ENCODE assay signal across 9 cellular contexts in genomic region chr17:16987830-16988601, GRCh38. TPM values are rescaled to one million over a fixed set of nuclear protein-coding genes. Genes with fewer than 3 reads are reported as not detected.
DNase-seq lines count a peak whose midpoint lies in the region; ATAC-seq and TF ChIP-seq lines count a peak whose summit lies in the region.
"Had no signal": no experiment of that assay in that cellular context is flagged by ENCODE, and none has a peak within 500 bp of the region (broad histone marks: within the 10 kb centered on the region; RNA-seq: fewer than 3 reads in every experiment).

No MANE protein-coding gene starts in this region.

- no peak overlapping the region for H3K9ac ChIP-seq in smooth muscle cell (ENCODE audit: low read depth)

- H3K4me1 ChIP-seq in heart right ventricle (peaks cover 0 to 32% (median 6%) of the 10 kb centered on the region in 9 donors), smooth muscle cell (ENCODE audit: low read depth) (no peaks in the 10 kb centered on the region)

- H3K27ac Mint-ChIP-seq in activated T-helper 2 cell treated with anti-CD3 and anti-CD28 coated beads, Interferon-gamma antibody, Interleukin-2, Interleukin-4, amounts not matched to agents 10 μg/mL and 5 μg/mL and 100 μg/mL, durations not matched to agents 14 hours and 24 hours and 36 hours, result peak overlapping the region; percentile 79

- H3F3A ChIP-seq in smooth muscle cell (ENCODE audit: low read depth), result no peaks in the 10 kb centered on the region

- H3K4me3 Mint-ChIP-seq in activated T-helper 2 cell treated with anti-CD3 and anti-CD28 coated beads, Interferon-gamma antibody, Interleukin-2, Interleukin-4, amounts not matched to agents 10 μg/mL and 5 μg/mL and 100 μg/mL, durations not matched to agents 14 hours and 24 hours and 36 hours (ENCODE audit: low read depth), result no peak overlapping the region
- H3K4me3 Mint-ChIP-seq: nephron had no signal

- no peaks in the 10 kb centered on the region for H3K36me3 ChIP-seq in heart right ventricle
- H3K36me3 ChIP-seq in smooth muscle cell (ENCODE audit: low read depth), result no peaks in the 10 kb centered on the region

- H3K9me3 ChIP-seq in heart right ventricle (no peaks in the 10 kb centered on the region), smooth muscle cell (replicated peaks; ENCODE audit: low read depth) (no peaks in the 10 kb centered on the region)

- peaks cover 31% of the 10 kb centered on the region for H3K4me1 Mint-ChIP-seq in activated T-helper 2 cell treated with anti-CD3 and anti-CD28 coated beads, Interferon-gamma antibody, Interleukin-2, Interleukin-4, amounts not matched to agents 10 μg/mL and 5 μg/mL and 100 μg/mL, durations not matched to agents 14 hours and 24 hours and 36 hours (ENCODE audit: low read depth)

- H3K4me3 ChIP-seq in heart right ventricle (peak overlapping the region in 1 of 10 donors; percentile 12), smooth muscle cell (no peak overlapping the region)

- intact Hi-C loops in activated T-helper 2 cell treated with anti-CD3 and anti-CD28 coated beads, Interferon-gamma antibody, Interleukin-2, Interleukin-4, amounts not matched to agents 10 μg/mL and 5 μg/mL and 100 μg/mL, durations not matched to agents 14 hours and 24 hours and 36 hours (cut with micrococcal nuclease), result loop anchor here (2.0 kb wide), 1 partner anchor 71 kb away; no protein-coding TSS in a partner anchor
- intact Hi-C loops in heart right ventricle (cut with DNase I), result no loop called here

- H4K20me1 ChIP-seq in smooth muscle cell (ENCODE audit: low read depth), result no peaks in the 10 kb centered on the region

- no peak for TF ChIP-seq CTCF in heart right ventricle (IDR thresholded peaks at IDR 0.05)
- no peak for TF ChIP-seq CTCF in smooth muscle cell (IDR thresholded peaks at IDR 0.05; ENCODE audit: borderline replicate concordance, insufficient read depth, poor library complexity, severe bottlenecking)

- no peaks in the 10 kb centered on the region for H3K27me3 Mint-ChIP-seq in activated T-helper 2 cell treated with anti-CD3 and anti-CD28 coated beads, Interferon-gamma antibody, Interleukin-2, Interleukin-4, amounts not matched to agents 10 μg/mL and 5 μg/mL and 100 μg/mL, durations not matched to agents 14 hours and 24 hours and 36 hours (ENCODE audit: low read depth)

- H3K4me2 ChIP-seq in smooth muscle cell, result peak overlapping the region; percentile 37

- H2AFZ ChIP-seq in smooth muscle cell (ENCODE audit: low read depth), result peak overlapping the region; percentile 9

- H3K9me3 Mint-ChIP-seq in activated T-helper 2 cell treated with anti-CD3 and anti-CD28 coated beads, Interferon-gamma antibody, Interleukin-2, Interleukin-4, amounts not matched to agents 10 μg/mL and 5 μg/mL and 100 μg/mL, durations not matched to agents 14 hours and 24 hours and 36 hours, result no peaks in the 10 kb centered on the region
- H3K9me3 Mint-ChIP-seq: nephron had no signal

- DNase-seq in activated gamma-delta T cell treated with Interleukin-2 at 50 U/mL for 16 hours, result peak; percentile 40
- no peak for DNase-seq in activated gamma-delta T cell (lab: John Stamatoyannopoulos, UW)
- DNase-seq in activated T-helper 2 cell treated with anti-CD3 and anti-CD28 coated beads, Interferon-gamma antibody, Interleukin-2, Interleukin-4, amounts not matched to agents 10 μg/mL and 5 μg/mL and 100 μg/mL, durations not matched to agents 14 hours and 24 hours and 36 hours (ENCODE audit: low spot score), result peak; percentile 68
- DNase-seq in heart right ventricle, result peak; percentile 63 to 80
- DNase-seq in smooth muscle cell (lab: John Stamatoyannopoulos, UW; ENCODE audit: unreplicated experiment), result peak; percentile 22
- no peak for DNase-seq in middle frontal gyrus (ENCODE audit: extremely low spot score, low spot score)

- 35 to 38% methylated on average over 11 of the region's 11 CpGs for WGBS in heart right ventricle, 2 donors
- WGBS in smooth muscle cell (ENCODE audit: low lambda C conversion rate), result 44% methylated on average over 11 of the region's 11 CpGs

- peak overlapping the region in 3 of 10 donors; percentile 18 to 68 (median 22) for H3K27ac ChIP-seq in heart right ventricle
- H3K27ac ChIP-seq in smooth muscle cell (ENCODE audit: low read depth), result peak overlapping the region; percentile 55

- H3K27me3 ChIP-seq in heart right ventricle (no peaks in the 10 kb centered on the region), smooth muscle cell (ENCODE audit: low read depth) (no peaks in the 10 kb centered on the region)

- ATAC-seq in HG02981 (IDR thresholded peaks at IDR 0.05; ENCODE audit: unreplicated experiment) (peak; percentile 71), heart right ventricle (peak; percentile 61 to 88 (median 81))

- no peaks in the 10 kb centered on the region for H3K36me3 Mint-ChIP-seq in activated T-helper 2 cell treated with anti-CD3 and anti-CD28 coated beads, Interferon-gamma antibody, Interleukin-2, Interleukin-4, amounts not matched to agents 10 μg/mL and 5 μg/mL and 100 μg/mL, durations not matched to agents 14 hours and 24 hours and 36 hours (ENCODE audit: low read depth)

- H3K79me2 ChIP-seq in smooth muscle cell (ENCODE audit: low read depth), result no peaks in the 10 kb centered on the region

TF ChIP-seq in PFSK-1, 5 proteins besides CTCF, POLR2A, EP300 and RAD21:
- TF ChIP-seq FOXP2 (optimal IDR thresholded peaks at IDR 0.05; ENCODE audit: borderline replicate concordance, extremely low read depth, extremely low read length, insufficient read depth) (no peak), TAF1 (IDR thresholded peaks at IDR 0.05; ENCODE audit: borderline replicate concordance, insufficient read depth, low read length) (0 out of 2 replicates have a peak, but pooled peaks have one; percentile 27)

RNA-seq across cellular contexts. Expression of gene TNFRSF13B, which starts 16.1 kb away (rescaled TPM):
- not detected for polyA plus RNA-seq in PFSK-1 (2012; ENCODE audit: insufficient read length, low read depth)
- total RNA-seq in activated T-helper 2 cell treated with anti-CD3 and anti-CD28 coated beads, Interferon-gamma antibody, Interleukin-2, Interleukin-4, amounts not matched to agents 10 μg/mL and 5 μg/mL and 100 μg/mL, durations not matched to agents 14 hours and 24 hours and 36 hours, result 0.14 TPM in 1 of 2 replicates, not detected in the other
- not detected for total RNA-seq in heart right ventricle
- polyA plus RNA-seq in heart right ventricle, result not detected
- total RNA-seq in smooth muscle cell, result not detected in 2 replicates
- polyA plus RNA-seq in smooth muscle cell, result not detected in 2 replicates

RNA-seq across cellular contexts. Expression of gene MPRIP, which starts 54.2 kb away (rescaled TPM):
- polyA plus RNA-seq in PFSK-1 (2012; ENCODE audit: insufficient read length, low read depth), result 156 TPM
- 141 and 144 TPM in 2 replicates for total RNA-seq in activated T-helper 2 cell treated with anti-CD3 and anti-CD28 coated beads, Interferon-gamma antibody, Interleukin-2, Interleukin-4, amounts not matched to agents 10 μg/mL and 5 μg/mL and 100 μg/mL, durations not matched to agents 14 hours and 24 hours and 36 hours
- total RNA-seq in heart right ventricle (100 to 1,000 TPM; 252 to 409 (median 329) TPM), smooth muscle cell (58.8 and 62.5 TPM in 2 replicates)
- polyA plus RNA-seq in heart right ventricle (100 to 1,000 TPM; 225 to 329 TPM), smooth muscle cell (67.2 and 69.3 TPM in 2 replicates)

Comparison
In these comparisons a context has a peak if more than half of its experiments do, and no peak if none do; other contexts are left out.
1. DNase-seq: peak in activated gamma-delta T cell treated with Interleukin-2 at 50 U/mL for 16 hours (single experiment), activated T-helper 2 cell treated with anti-CD3 and anti-CD28 coated beads, Interferon-gamma antibody, Interleukin-2, Interleukin-4, amounts not matched to agents 10 μg/mL and 5 μg/mL and 100 μg/mL, durations not matched to agents 14 hours and 24 hours and 36 hours (single experiment), heart right ventricle (2 of 2) and smooth muscle cell (single experiment); none in activated gamma-delta T cell (single experiment) and middle frontal gyrus (single experiment).